ENCODE assay signal across 1 cellular context in the genomic region with DNA sequence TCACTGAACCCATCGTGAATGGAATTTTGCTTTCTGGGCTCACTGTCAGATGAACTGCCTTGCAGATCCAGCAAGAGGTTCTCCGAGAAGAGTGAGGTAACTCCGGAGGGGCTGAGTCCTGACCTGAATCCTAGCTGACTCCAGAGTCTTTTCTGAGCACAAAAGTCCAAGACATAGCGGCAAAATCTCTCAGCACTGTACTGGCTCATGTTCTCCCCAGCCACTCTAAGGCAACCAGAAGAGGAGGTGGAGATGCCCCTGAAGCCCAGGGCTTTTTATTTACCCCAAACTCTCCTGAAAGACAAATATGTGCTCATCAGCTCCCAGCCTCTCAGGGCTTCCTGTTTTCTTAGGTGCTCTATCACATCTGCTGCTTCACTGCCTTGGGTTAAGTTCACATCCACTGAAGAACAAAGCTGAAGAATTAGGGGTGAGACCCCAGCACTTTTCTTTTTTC.
TF ChIP-seq lines count a peak whose summit lies in the region.

No MANE protein-coding gene starts in this region.

TF ChIP-seq in HepG2, 621 proteins besides CTCF, POLR2A, EP300 and RAD21 (continued from another document and continues in another):
- TF ChIP-seq, protein P1, sequence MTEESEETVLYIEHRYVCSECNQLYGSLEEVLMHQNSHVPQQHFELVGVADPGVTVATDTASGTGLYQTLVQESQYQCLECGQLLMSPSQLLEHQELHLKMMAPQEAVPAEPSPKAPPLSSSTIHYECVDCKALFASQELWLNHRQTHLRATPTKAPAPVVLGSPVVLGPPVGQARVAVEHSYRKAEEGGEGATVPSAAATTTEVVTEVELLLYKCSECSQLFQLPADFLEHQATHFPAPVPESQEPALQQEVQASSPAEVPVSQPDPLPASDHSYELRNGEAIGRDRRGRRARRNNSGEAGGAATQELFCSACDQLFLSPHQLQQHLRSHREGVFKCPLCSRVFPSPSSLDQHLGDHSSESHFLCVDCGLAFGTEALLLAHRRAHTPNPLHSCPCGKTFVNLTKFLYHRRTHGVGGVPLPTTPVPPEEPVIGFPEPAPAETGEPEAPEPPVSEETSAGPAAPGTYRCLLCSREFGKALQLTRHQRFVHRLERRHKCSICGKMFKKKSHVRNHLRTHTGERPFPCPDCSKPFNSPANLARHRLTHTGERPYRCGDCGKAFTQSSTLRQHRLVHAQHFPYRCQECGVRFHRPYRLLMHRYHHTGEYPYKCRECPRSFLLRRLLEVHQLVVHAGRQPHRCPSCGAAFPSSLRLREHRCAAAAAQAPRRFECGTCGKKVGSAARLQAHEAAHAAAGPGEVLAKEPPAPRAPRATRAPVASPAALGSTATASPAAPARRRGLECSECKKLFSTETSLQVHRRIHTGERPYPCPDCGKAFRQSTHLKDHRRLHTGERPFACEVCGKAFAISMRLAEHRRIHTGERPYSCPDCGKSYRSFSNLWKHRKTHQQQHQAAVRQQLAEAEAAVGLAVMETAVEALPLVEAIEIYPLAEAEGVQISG (CRISPR knock-in tag; IDR thresholded peaks at IDR 0.05), result 0 out of 2 replicates have a peak, but pooled peaks have one; percentile 29
- TF ChIP-seq SIX4 (CRISPR knock-in tag; IDR thresholded peaks at IDR 0.05) (0 out of 2 replicates have a peak, but pooled peaks have one; percentile 24), RFXAP (CRISPR knock-in tag; IDR thresholded peaks at IDR 0.05; ENCODE audit: borderline replicate concordance) (no peak), SAFB2 (CRISPR knock-in tag; IDR thresholded peaks at IDR 0.05; ENCODE audit: borderline replicate concordance, low read depth) (no peak), ZNF816 (CRISPR knock-in tag; IDR thresholded peaks at IDR 0.05; ENCODE audit: borderline replicate concordance) (peak; percentile 85; the same call in 1 of the 2 replicates), GATAD2A (CRISPR knock-in tag; IDR thresholded peaks at IDR 0.05) (peak; percentile 76), CREM (IDR thresholded peaks at IDR 0.05) (peak; percentile 31; the same call in 1 of the 2 replicates), CREM (CRISPR knock-in tag; IDR thresholded peaks at IDR 0.05) (no peak), ATF7 (IDR thresholded peaks at IDR 0.05) (no peak), ATF7 (CRISPR knock-in tag; IDR thresholded peaks at IDR 0.05) (no peak), NR2F6 (IDR thresholded peaks at IDR 0.05) (no peak), NR2F6 (CRISPR knock-in tag; IDR thresholded peaks at IDR 0.05) (peak; percentile 57), MED13 (CRISPR knock-in tag; IDR thresholded peaks at IDR 0.05) (0 out of 2 replicates have a peak, but pooled peaks have one; percentile 41), FOXA3 (CRISPR knock-in tag; IDR thresholded peaks at IDR 0.05) (peak; percentile 73), REST (IDR thresholded peaks at IDR 0.05; ENCODE audit: borderline replicate concordance in 1 of 2, low read depth in 1 of 2, low read length in 2 of 2) (0 out of 4 replicates have a peak, but pooled peaks of 1 of the 2 experiments have one; percentile 20), KAT7 (CRISPR knock-in tag; IDR thresholded peaks at IDR 0.05; ENCODE audit: borderline replicate concordance) (peak; percentile 51; the same call in 1 of the 2 replicates), ZNF124 (CRISPR knock-in tag; IDR thresholded peaks at IDR 0.05) (0 out of 2 replicates have a peak, but pooled peaks have one; percentile 22), MED1 (CRISPR knock-in tag; IDR thresholded peaks at IDR 0.05) (peak; percentile 96), KLF6 (CRISPR knock-in tag; IDR thresholded peaks at IDR 0.05) (no peak), ZNF709 (CRISPR knock-in tag; IDR thresholded peaks at IDR 0.05) (peak; percentile 29; the same call in 1 of the 2 replicates), ZSCAN29 (CRISPR knock-in tag; conservative IDR thresholded peaks at IDR 0.05) (no peak), ZNF614 (CRISPR knock-in tag; IDR thresholded peaks at IDR 0.05; ENCODE audit: borderline replicate concordance) (peak; percentile 51), NFIC (IDR thresholded peaks at IDR 0.05; ENCODE audit: low read length) (peak; percentile 60; the same call in 1 of the 2 replicates), BHLHE40 (IDR thresholded peaks at IDR 0.05; ENCODE audit: low read length) (no peak), MIXL1 (CRISPR knock-in tag; IDR thresholded peaks at IDR 0.05) (0 out of 2 replicates have a peak, but pooled peaks have one; percentile 53), ZNF331 (CRISPR knock-in tag; IDR thresholded peaks at IDR 0.05) (0 out of 2 replicates have a peak, but pooled peaks have one; percentile 13), ETV5 (CRISPR knock-in tag; IDR thresholded peaks at IDR 0.05; ENCODE audit: borderline replicate concordance) (peak; percentile 93), RARA (CRISPR knock-in tag; IDR thresholded peaks at IDR 0.05) (peak; percentile 66), ZFP41 (CRISPR knock-in tag; IDR thresholded peaks at IDR 0.05; ENCODE audit: borderline replicate concordance) (no peak), ZNF747 (CRISPR knock-in tag; IDR thresholded peaks at IDR 0.05; ENCODE audit: borderline replicate concordance) (0 out of 2 replicates have a peak, but pooled peaks have one; percentile 61)
- TF ChIP-seq, protein P2, sequence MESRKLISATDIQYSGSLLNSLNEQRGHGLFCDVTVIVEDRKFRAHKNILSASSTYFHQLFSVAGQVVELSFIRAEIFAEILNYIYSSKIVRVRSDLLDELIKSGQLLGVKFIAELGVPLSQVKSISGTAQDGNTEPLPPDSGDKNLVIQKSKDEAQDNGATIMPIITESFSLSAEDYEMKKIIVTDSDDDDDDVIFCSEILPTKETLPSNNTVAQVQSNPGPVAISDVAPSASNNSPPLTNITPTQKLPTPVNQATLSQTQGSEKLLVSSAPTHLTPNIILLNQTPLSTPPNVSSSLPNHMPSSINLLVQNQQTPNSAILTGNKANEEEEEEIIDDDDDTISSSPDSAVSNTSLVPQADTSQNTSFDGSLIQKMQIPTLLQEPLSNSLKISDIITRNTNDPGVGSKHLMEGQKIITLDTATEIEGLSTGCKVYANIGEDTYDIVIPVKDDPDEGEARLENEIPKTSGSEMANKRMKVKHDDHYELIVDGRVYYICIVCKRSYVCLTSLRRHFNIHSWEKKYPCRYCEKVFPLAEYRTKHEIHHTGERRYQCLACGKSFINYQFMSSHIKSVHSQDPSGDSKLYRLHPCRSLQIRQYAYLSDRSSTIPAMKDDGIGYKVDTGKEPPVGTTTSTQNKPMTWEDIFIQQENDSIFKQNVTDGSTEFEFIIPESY (CRISPR knock-in tag; IDR thresholded peaks at IDR 0.05), result peak; percentile 31; the same call in 1 of the 2 replicates
- TF ChIP-seq, protein P3, sequence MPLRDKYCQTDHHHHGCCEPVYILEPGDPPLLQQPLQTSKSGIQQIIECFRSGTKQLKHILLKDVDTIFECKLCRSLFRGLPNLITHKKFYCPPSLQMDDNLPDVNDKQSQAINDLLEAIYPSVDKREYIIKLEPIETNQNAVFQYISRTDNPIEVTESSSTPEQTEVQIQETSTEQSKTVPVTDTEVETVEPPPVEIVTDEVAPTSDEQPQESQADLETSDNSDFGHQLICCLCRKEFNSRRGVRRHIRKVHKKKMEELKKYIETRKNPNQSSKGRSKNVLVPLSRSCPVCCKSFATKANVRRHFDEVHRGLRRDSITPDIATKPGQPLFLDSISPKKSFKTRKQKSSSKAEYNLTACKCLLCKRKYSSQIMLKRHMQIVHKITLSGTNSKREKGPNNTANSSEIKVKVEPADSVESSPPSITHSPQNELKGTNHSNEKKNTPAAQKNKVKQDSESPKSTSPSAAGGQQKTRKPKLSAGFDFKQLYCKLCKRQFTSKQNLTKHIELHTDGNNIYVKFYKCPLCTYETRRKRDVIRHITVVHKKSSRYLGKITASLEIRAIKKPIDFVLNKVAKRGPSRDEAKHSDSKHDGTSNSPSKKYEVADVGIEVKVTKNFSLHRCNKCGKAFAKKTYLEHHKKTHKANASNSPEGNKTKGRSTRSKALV (CRISPR knock-in tag; IDR thresholded peaks at IDR 0.05), result peak; percentile 26; the same call in 1 of the 2 replicates
- TF ChIP-seq, protein P4, sequence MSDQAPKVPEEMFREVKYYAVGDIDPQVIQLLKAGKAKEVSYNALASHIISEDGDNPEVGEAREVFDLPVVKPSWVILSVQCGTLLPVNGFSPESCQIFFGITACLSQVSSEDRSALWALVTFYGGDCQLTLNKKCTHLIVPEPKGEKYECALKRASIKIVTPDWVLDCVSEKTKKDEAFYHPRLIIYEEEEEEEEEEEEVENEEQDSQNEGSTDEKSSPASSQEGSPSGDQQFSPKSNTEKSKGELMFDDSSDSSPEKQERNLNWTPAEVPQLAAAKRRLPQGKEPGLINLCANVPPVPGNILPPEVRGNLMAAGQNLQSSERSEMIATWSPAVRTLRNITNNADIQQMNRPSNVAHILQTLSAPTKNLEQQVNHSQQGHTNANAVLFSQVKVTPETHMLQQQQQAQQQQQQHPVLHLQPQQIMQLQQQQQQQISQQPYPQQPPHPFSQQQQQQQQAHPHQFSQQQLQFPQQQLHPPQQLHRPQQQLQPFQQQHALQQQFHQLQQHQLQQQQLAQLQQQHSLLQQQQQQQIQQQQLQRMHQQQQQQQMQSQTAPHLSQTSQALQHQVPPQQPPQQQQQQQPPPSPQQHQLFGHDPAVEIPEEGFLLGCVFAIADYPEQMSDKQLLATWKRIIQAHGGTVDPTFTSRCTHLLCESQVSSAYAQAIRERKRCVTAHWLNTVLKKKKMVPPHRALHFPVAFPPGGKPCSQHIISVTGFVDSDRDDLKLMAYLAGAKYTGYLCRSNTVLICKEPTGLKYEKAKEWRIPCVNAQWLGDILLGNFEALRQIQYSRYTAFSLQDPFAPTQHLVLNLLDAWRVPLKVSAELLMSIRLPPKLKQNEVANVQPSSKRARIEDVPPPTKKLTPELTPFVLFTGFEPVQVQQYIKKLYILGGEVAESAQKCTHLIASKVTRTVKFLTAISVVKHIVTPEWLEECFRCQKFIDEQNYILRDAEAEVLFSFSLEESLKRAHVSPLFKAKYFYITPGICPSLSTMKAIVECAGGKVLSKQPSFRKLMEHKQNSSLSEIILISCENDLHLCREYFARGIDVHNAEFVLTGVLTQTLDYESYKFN (CRISPR knock-in tag; conservative IDR thresholded peaks at IDR 0.05), result peak; percentile 67
- TF ChIP-seq, protein P5, sequence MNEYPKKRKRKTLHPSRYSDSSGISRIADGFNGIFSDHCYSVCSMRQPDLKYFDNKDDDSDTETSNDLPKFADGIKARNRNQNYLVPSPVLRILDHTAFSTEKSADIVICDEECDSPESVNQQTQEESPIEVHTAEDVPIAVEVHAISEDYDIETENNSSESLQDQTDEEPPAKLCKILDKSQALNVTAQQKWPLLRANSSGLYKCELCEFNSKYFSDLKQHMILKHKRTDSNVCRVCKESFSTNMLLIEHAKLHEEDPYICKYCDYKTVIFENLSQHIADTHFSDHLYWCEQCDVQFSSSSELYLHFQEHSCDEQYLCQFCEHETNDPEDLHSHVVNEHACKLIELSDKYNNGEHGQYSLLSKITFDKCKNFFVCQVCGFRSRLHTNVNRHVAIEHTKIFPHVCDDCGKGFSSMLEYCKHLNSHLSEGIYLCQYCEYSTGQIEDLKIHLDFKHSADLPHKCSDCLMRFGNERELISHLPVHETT (CRISPR knock-in tag; conservative IDR thresholded peaks at IDR 0.05), result 0 out of 2 replicates have a peak, but pooled peaks have one; percentile 14
- TF ChIP-seq, protein P6, sequence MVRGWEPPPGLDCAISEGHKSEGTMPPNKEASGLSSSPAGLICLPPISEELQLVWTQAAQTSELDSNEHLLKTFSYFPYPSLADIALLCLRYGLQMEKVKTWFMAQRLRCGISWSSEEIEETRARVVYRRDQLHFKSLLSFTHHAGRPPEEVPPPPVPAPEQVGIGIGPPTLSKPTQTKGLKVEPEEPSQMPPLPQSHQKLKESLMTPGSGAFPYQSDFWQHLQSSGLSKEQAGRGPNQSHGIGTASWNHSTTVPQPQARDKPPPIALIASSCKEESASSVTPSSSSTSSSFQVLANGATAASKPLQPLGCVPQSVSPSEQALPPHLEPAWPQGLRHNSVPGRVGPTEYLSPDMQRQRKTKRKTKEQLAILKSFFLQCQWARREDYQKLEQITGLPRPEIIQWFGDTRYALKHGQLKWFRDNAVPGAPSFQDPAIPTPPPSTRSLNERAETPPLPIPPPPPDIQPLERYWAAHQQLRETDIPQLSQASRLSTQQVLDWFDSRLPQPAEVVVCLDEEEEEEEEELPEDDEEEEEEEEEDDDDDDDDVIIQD (CRISPR knock-in tag; IDR thresholded peaks at IDR 0.05; ENCODE audit: low read depth), result peak; percentile 72; the same call in 1 of the 2 replicates
- TF ChIP-seq, protein P7, sequence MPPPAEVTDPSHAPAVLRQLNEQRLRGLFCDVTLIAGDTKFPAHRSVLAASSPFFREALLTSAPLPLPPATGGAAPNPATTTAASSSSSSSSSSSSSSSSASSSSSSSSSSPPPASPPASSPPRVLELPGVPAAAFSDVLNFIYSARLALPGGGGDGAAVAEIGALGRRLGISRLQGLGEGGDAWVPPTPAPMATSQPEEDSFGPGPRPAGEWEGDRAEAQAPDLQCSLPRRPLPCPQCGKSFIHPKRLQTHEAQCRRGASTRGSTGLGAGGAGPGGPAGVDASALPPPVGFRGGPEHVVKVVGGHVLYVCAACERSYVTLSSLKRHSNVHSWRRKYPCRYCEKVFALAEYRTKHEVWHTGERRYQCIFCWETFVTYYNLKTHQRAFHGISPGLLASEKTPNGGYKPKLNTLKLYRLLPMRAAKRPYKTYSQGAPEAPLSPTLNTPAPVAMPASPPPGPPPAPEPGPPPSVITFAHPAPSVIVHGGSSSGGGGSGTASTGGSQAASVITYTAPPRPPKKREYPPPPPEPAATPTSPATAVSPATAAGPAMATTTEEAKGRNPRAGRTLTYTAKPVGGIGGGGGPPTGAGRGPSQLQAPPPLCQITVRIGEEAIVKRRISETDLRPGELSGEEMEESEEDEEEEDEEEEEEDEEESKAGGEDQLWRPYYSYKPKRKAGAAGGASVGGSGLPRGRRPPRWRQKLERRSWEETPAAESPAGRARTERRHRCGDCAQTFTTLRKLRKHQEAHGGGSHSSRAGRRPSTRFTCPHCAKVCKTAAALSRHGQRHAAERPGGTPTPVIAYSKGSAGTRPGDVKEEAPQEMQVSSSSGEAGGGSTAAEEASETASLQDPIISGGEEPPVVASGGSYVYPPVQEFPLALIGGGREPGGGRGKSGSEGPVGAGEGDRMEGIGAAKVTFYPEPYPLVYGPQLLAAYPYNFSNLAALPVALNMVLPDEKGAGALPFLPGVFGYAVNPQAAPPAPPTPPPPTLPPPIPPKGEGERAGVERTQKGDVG (CRISPR knock-in tag; IDR thresholded peaks at IDR 0.05; ENCODE audit: borderline replicate concordance), result peak; percentile 97; the same call in 1 of the 2 replicates
